Comparison of ENCODE assay signal across 8 cellular contexts in genomic region chr6:27078734-27079357, GRCh38.
DNase-seq lines count a peak whose midpoint lies in the region; ATAC-seq and TF ChIP-seq lines count a peak whose summit lies in the region.

No MANE protein-coding gene starts in this region.

- peaks cover 87% of the 10 kb centered on the region for H3K27me3 Mint-ChIP-seq in CD4-positive, alpha-beta T cell
- peaks cover 54 to 71% of the 10 kb centered on the region in 2 donors for H3K27me3 Mint-ChIP-seq in natural killer cell (ENCODE audit: low read depth in 2 of 2)

- H3K36me3 ChIP-seq in esophagus squamous epithelium = no peaks in the 10 kb centered on the region
- no peaks in the 10 kb centered on the region for H3K36me3 ChIP-seq in uterus

- TF ChIP-seq CTCF in CD4-positive, alpha-beta T cell (IDR thresholded peaks at IDR 0.05) = peak; percentile 51
- TF ChIP-seq CTCF in esophagus squamous epithelium (IDR thresholded peaks at IDR 0.05) (peak; percentile 26 to 81 (median 54)), natural killer cell (IDR thresholded peaks at IDR 0.05) (peak; percentile 52), uterus (IDR thresholded peaks at IDR 0.05) (peak; percentile 30 to 52 (median 33))

- POLR2A ChIA-PET in CD4-positive, alpha-beta T cell (lab: Charles Lee) = no interaction called here

- H3K9me3 ChIP-seq in CD4-positive, alpha-beta T cell (ENCODE audit: control insufficient read depth, low read length) = no peaks in the 10 kb centered on the region
- H3K9me3 ChIP-seq in esophagus squamous epithelium (no peaks in the 10 kb centered on the region), uterus (no peaks in the 10 kb centered on the region)

- H3K4me1 Mint-ChIP-seq in CD4-positive, alpha-beta T cell (ENCODE audit: low read depth) = peaks cover 4% of the 10 kb centered on the region
- peaks cover 6 to 7% of the 10 kb centered on the region in 2 donors for H3K4me1 Mint-ChIP-seq in natural killer cell

- peak in 7 of 10 experiments; percentile 3 to 18 (median 13) for DNase-seq in CD4-positive, alpha-beta T cell
- DNase-seq in HK-2 (ENCODE audit: unreplicated experiment) (peak; percentile 35), NCI-H82 (lab: John Stamatoyannopoulos, UW) (peak; percentile 84), activated T-cell treated with anti-CD3 and anti-CD28 coated beads for 24 hours (ENCODE audit: low read depth) (peak; percentile 19), esophagus squamous epithelium (lab: John Stamatoyannopoulos, UW) (no peak), natural killer cell (no peak), uterus (no peak)

- no peaks in the 10 kb centered on the region for H3K9me3 Mint-ChIP-seq in CD4-positive, alpha-beta T cell
- H3K9me3 Mint-ChIP-seq in natural killer cell = no peaks in the 10 kb centered on the region

- H3K4me1 ChIP-seq in esophagus squamous epithelium (peaks cover 0 to 4% (median 3%) of the 10 kb centered on the region in 3 donors), uterus (no peaks in the 10 kb centered on the region)

- TF ChIP-seq POLR2A in esophagus squamous epithelium (IDR thresholded peaks at IDR 0.05) (no peak), uterus (IDR thresholded peaks at IDR 0.05) (no peak)

- ATAC-seq in CD4-positive, alpha-beta T cell (ENCODE audit: poor library complexity) = peak; percentile 58
- ATAC-seq in GM19043 (IDR thresholded peaks at IDR 0.05; ENCODE audit: low read depth, unreplicated experiment) = peak; percentile 72
- ATAC-seq in natural killer cell = peak in 2 of 3 donors; percentile 55 to 68

- H3K4me3 Mint-ChIP-seq in CD4-positive, alpha-beta T cell = peak overlapping the region; percentile 20
- no peak overlapping the region for H3K4me3 Mint-ChIP-seq in natural killer cell

- intact Hi-C loops in CD4-positive, alpha-beta T cell (cut with DNase I, micrococcal nuclease) = loop anchor here (1.0 to 5.0 kb wide), 3 partner anchors 472 to 737 kb away; no protein-coding TSS in a partner anchor
- intact Hi-C loops in esophagus squamous epithelium (cut with DNase I) (no loop called here), natural killer cell (cut with micrococcal nuclease) (loop anchor here (1.0 to 5.0 kb wide), 2 partner anchors 472 to 737 kb away; no protein-coding TSS in a partner anchor), uterus (cut with DNase I; ENCODE audit: low total_unique reads) (no loop called here)

- WGBS in esophagus squamous epithelium, 2 donors = 0 to 2% methylated on average over 8 to 9 of the region's 9 CpGs

- H3K27ac ChIP-seq in CD4-positive, alpha-beta T cell (ENCODE audit: low read depth, low read length) = no peak overlapping the region
- no peak overlapping the region for H3K27ac ChIP-seq in esophagus squamous epithelium
- no peak overlapping the region for H3K27ac ChIP-seq in uterus

- peaks cover 57% of the 10 kb centered on the region for H3K27me3 ChIP-seq in CD4-positive, alpha-beta T cell (ENCODE audit: control insufficient read depth, insufficient read depth, low read length)
- H3K27me3 ChIP-seq in esophagus squamous epithelium (peaks cover 0 to 50% (median 0%) of the 10 kb centered on the region in 4 donors), uterus (peaks cover 0 to 11% of the 10 kb centered on the region in 2 donors)

- H3K4me3 ChIP-seq in esophagus squamous epithelium = peak overlapping the region; percentile 14 to 55 (median 30)
- H3K4me3 ChIP-seq in uterus = no peak overlapping the region

- CTCF ChIA-PET in CD4-positive, alpha-beta T cell (lab: Charles Lee) = no interaction called here

- H3K36me3 Mint-ChIP-seq in CD4-positive, alpha-beta T cell (ENCODE audit: low read depth) = no peaks in the 10 kb centered on the region
- no peaks in the 10 kb centered on the region for H3K36me3 Mint-ChIP-seq in natural killer cell

- no peak overlapping the region for H3K27ac Mint-ChIP-seq in CD4-positive, alpha-beta T cell
- H3K27ac Mint-ChIP-seq in natural killer cell = no peak overlapping the region

Comparison
In these comparisons a context has a peak if more than half of its experiments do, and no peak if none do; other contexts are left out.
1. DNase-seq: peak in CD4-positive, alpha-beta T cell (7 of 10), HK-2 (single experiment), NCI-H82 (single experiment) and activated T-cell treated with anti-CD3 and anti-CD28 coated beads for 24 hours (single experiment); none in esophagus squamous epithelium (single experiment), natural killer cell (single experiment) and uterus (0 of 2).
2. H3K4me3 ChIP-seq: peak in esophagus squamous epithelium (4 of 4); none in uterus (0 of 2).
3. intact Hi-C loops: an anchor here in CD4-positive, alpha-beta T cell (1.0 to 5.0 kb wide) and natural killer cell (1.0 to 5.0 kb wide); none called in esophagus squamous epithelium and uterus.
4. Peak in every context shown above with its lines, with median percentiles within 50 percentile points of each other: ATAC-seq and CTCF ChIP-seq.